16 cellular contexts compared by ENCODE assay signal in genomic region chr15:79008666-79009065, GRCh38.
A peak's percentile ranks its signal among the peaks of the same experiment; 100 is the strongest.
DNase-seq lines count a peak whose midpoint lies in the region; FAIRE-seq and TF ChIP-seq lines count a peak whose summit lies in the region.
"Had no signal": no experiment of that assay in that cellular context is flagged by ENCODE, and none has a peak within 500 bp of the region (broad histone marks: within the 10 kb centered on the region; RNA-seq: fewer than 3 reads in every experiment).

No MANE protein-coding gene starts in this region.

- H3K27me3 ChIP-seq in BE2C: no peaks in the 10 kb centered on the region
- no peaks in the 10 kb centered on the region for H3K27me3 ChIP-seq in endodermal cell (ENCODE audit: control insufficient read depth, insufficient read depth, low read length, poor library complexity, severe bottlenecking)
- H3K27me3 ChIP-seq: SJCRH30 had no signal

- no peaks in the 10 kb centered on the region for H3K9me3 Mint-ChIP-seq in IgD-negative memory B cell
- no peaks in the 10 kb centered on the region for H3K9me3 Mint-ChIP-seq in activated naive CD4-positive, alpha-beta T cell treated with anti-CD3 and anti-CD28 coated beads for 36 hours
- no peaks in the 10 kb centered on the region for H3K9me3 Mint-ChIP-seq in endodermal cell
- H3K9me3 Mint-ChIP-seq: H9 had no signal

- intact Hi-C loops in kidney (cut with DNase I): no loop called here
- intact Hi-C loops in activated naive CD4-positive, alpha-beta T cell treated with anti-CD3 and anti-CD28 coated beads for 36 hours (cut with micrococcal nuclease): no loop called here

- no peak for FAIRE-seq in kidney (lab: Jason Lieb, UNC)

- CTCF ChIA-PET in activated naive CD4-positive, alpha-beta T cell treated with anti-CD3 and anti-CD28 coated beads for 36 hours (lab: Charles Lee): no interaction called here

- H3K27me3 Mint-ChIP-seq in IgD-negative memory B cell (no peaks in the 10 kb centered on the region), endodermal cell (ENCODE audit: insufficient read depth) (peaks cover 13% of the 10 kb centered on the region)
- peaks cover 2% of the 10 kb centered on the region for H3K27me3 Mint-ChIP-seq in activated naive CD4-positive, alpha-beta T cell treated with anti-CD3 and anti-CD28 coated beads for 36 hours (ENCODE audit: low read depth)

- H3K36me3 Mint-ChIP-seq in IgD-negative memory B cell: no peaks in the 10 kb centered on the region
- H3K36me3 Mint-ChIP-seq in activated naive CD4-positive, alpha-beta T cell treated with anti-CD3 and anti-CD28 coated beads for 36 hours (ENCODE audit: low read depth): no peaks in the 10 kb centered on the region
- no peaks in the 10 kb centered on the region for H3K36me3 Mint-ChIP-seq in endodermal cell (ENCODE audit: low read depth)

- H3K4me1 ChIP-seq in BE2C (peaks cover 6% of the 10 kb centered on the region), kidney (ENCODE audit: control insufficient read depth in 1 of 2, insufficient read depth in 1 of 2, low read depth in 1 of 2, low read length in 2 of 2) (no peaks in the 10 kb centered on the region), endodermal cell (ENCODE audit: control insufficient read depth, insufficient read depth, low read length) (no peaks in the 10 kb centered on the region)

- WGBS in endodermal cell (ENCODE audit: insufficient coverage in 1 of 2, insufficient read length in 1 of 2), 2 experiments: 87 to 92% methylated on average over 8 to 10 of the region's 10 CpGs

- H3K9ac ChIP-seq in kidney (ENCODE audit: low read length in 2 of 2): no peak overlapping the region
- no peak overlapping the region for H3K9ac ChIP-seq in endodermal cell (ENCODE audit: extremely low read depth, low read length, poor library complexity, severe bottlenecking)

- H3K36me3 ChIP-seq in BE2C (no peaks in the 10 kb centered on the region), kidney (ENCODE audit: control insufficient read depth in 1 of 2, insufficient read depth in 2 of 2, low read length in 2 of 2) (no peaks in the 10 kb centered on the region), endodermal cell (ENCODE audit: control insufficient read depth, insufficient read depth, low read length) (no peaks in the 10 kb centered on the region)
- H3K36me3 ChIP-seq: SJCRH30 had no signal

- H3K4me3 ChIP-seq in BE2C (ENCODE audit: low read depth, low read length): no peak overlapping the region
- H3K4me3 ChIP-seq in kidney (ENCODE audit: low read length in 2 of 2): no peak overlapping the region
- H3K4me3 ChIP-seq in endodermal cell (ENCODE audit: low read length): no peak overlapping the region
- H3K4me3 ChIP-seq: SJCRH30 had no signal

- H3K27ac ChIP-seq in kidney (ENCODE audit: low read depth in 2 of 2, low read length in 2 of 2): no peak overlapping the region
- H3K27ac ChIP-seq in endodermal cell (ENCODE audit: low read depth, low read length): no peak overlapping the region
- H3K27ac ChIP-seq: SJCRH30 had no signal

- peak; percentile 48 for DNase-seq in BE2C
- DNase-seq in kidney: peak; percentile 35
- DNase-seq in retina: peak; percentile 60
- no peak for DNase-seq in stimulated activated CD4-positive, alpha-beta T cell treated with anti-CD3 and anti-CD28 coated beads, Interleukin-4, amount 100 ng/mL, for 24 hours
- no peak for DNase-seq in activated naive CD4-positive, alpha-beta T cell treated with anti-CD3 and anti-CD28 coated beads for 36 hours
- no peak for DNase-seq in endodermal cell
- DNase-seq: AML-193, DMS 273 treated with DMSO at 0.1 percent for 48 hours, GDM1, H9, KG1, NCI-H1436, NCI-H2029 treated with DMSO at 0.1 percent for 48 hours, NCI-H82, SJCRH30 had no signal

- no peak for TF ChIP-seq CTCF in BE2C (IDR thresholded peaks at IDR 0.05; ENCODE audit: low read depth, low read length)
- TF ChIP-seq CTCF in kidney (IDR thresholded peaks at IDR 0.05; ENCODE audit: borderline replicate concordance, extremely low read depth, insufficient read depth): no peak
- TF ChIP-seq CTCF in endodermal cell (conservative IDR thresholded peaks at IDR 0.05): no peak

- no peaks in the 10 kb centered on the region for H3K9me3 ChIP-seq in BE2C
- H3K9me3 ChIP-seq in kidney (ENCODE audit: control insufficient read depth in 1 of 2, low read length in 2 of 2): no peaks in the 10 kb centered on the region
- no peaks in the 10 kb centered on the region for H3K9me3 ChIP-seq in endodermal cell (ENCODE audit: control insufficient read depth, low read length)
- H3K9me3 ChIP-seq: SJCRH30 had no signal

- H3K4me1 Mint-ChIP-seq in IgD-negative memory B cell (peaks cover 32 to 35% (median 35%) of the 10 kb centered on the region in 3 donors), endodermal cell (peaks cover 6% of the 10 kb centered on the region)
- H3K4me1 Mint-ChIP-seq in activated naive CD4-positive, alpha-beta T cell treated with anti-CD3 and anti-CD28 coated beads for 36 hours (ENCODE audit: low read depth): peaks cover 9% of the 10 kb centered on the region

- H3K4me3 Mint-ChIP-seq in IgD-negative memory B cell: peak overlapping the region in 1 of 4 donors; percentile 32
- no peak overlapping the region for H3K4me3 Mint-ChIP-seq in activated naive CD4-positive, alpha-beta T cell treated with anti-CD3 and anti-CD28 coated beads for 36 hours
- no peak overlapping the region for H3K4me3 Mint-ChIP-seq in endodermal cell
- H3K4me3 Mint-ChIP-seq: H9 had no signal

- H3K27ac Mint-ChIP-seq in IgD-negative memory B cell (peak overlapping the region in 2 of 3 donors; percentile 48 to 82), endodermal cell (no peak overlapping the region)
- no peak overlapping the region for H3K27ac Mint-ChIP-seq in activated naive CD4-positive, alpha-beta T cell treated with anti-CD3 and anti-CD28 coated beads for 36 hours
- H3K27ac Mint-ChIP-seq: H9 had no signal

Comparison
In these comparisons a context has a peak if more than half of its experiments do, and no peak if none do; other contexts are left out.
1. DNase-seq: peak in BE2C (single experiment), kidney (single experiment) and retina (single experiment); none in stimulated activated CD4-positive, alpha-beta T cell treated with anti-CD3 and anti-CD28 coated beads, Interleukin-4, amount 100 ng/mL, for 24 hours (single experiment), activated naive CD4-positive, alpha-beta T cell treated with anti-CD3 and anti-CD28 coated beads for 36 hours (single experiment) and endodermal cell (single experiment).
2. H3K27ac Mint-ChIP-seq: peak in IgD-negative memory B cell (2 of 3); none in activated naive CD4-positive, alpha-beta T cell treated with anti-CD3 and anti-CD28 coated beads for 36 hours (single experiment) and endodermal cell (single experiment).